Comparison of ENCODE assay signal across 8 cellular contexts in genomic region chr2:64488050-64488974, GRCh38. TPM values are rescaled to one million over a fixed set of nuclear protein-coding genes. Genes with fewer than 3 reads are reported as not detected.
A peak's percentile ranks its signal among the peaks of the same experiment; 100 is the strongest.
DNase-seq lines count a peak whose midpoint lies in the region; ATAC-seq and TF ChIP-seq lines count a peak whose summit lies in the region.

No MANE protein-coding gene starts in this region.

- H3K27me3 ChIP-seq in BE2C, result no peaks in the 10 kb centered on the region
- H3K27me3 ChIP-seq in iPS DF 6.9 (ENCODE audit: control insufficient read depth, insufficient read depth, low read length), result no peaks in the 10 kb centered on the region

- H3K9me3 ChIP-seq in BE2C, result no peaks in the 10 kb centered on the region
- H3K9me3 ChIP-seq in iPS DF 6.9 (ENCODE audit: control insufficient read depth, insufficient read depth, low read length), result no peaks in the 10 kb centered on the region

- peak; percentile 54 for DNase-seq in BE2C
- DNase-seq in M059J (ENCODE audit: low read depth), result peak; percentile 36
- DNase-seq in T1000 (lab: John Stamatoyannopoulos, UW), result peak; percentile 10
- peak; percentile 13 for DNase-seq in astrocyte of the cerebellum (ENCODE audit: low read depth)
- peak; percentile 63 for DNase-seq in iPS DF 6.9 (ENCODE audit: low read depth, low spot score)
- DNase-seq in stimulated activated CD4-positive, alpha-beta T cell treated with anti-CD3 and anti-CD28 coated beads, Interleukin-12 subunit alpha, Interleukin-12 subunit beta, amount 100 ng/mL, for 24 hours (ENCODE audit: low read depth in 2 of 2), result peak; percentile 54 to 79

- in situ Hi-C loops in astrocyte of the cerebellum (cut with HindIII; ENCODE audit: low sequenced_read_pairs), result no loop called here

- no peak overlapping the region for H3K27ac ChIP-seq in iPS DF 6.9 (ENCODE audit: low read length)

- peak; percentile 77 for TF ChIP-seq CTCF in BE2C (IDR thresholded peaks at IDR 0.05; ENCODE audit: low read depth, low read length)
- TF ChIP-seq CTCF in astrocyte of the cerebellum (IDR thresholded peaks at IDR 0.05; ENCODE audit: low read depth, low read length, missing control alignments), result peak; percentile 95

- no peaks in the 10 kb centered on the region for H3K36me3 ChIP-seq in BE2C
- no peaks in the 10 kb centered on the region for H3K36me3 ChIP-seq in iPS DF 6.9 (ENCODE audit: control insufficient read depth, insufficient read depth, low read length)

- H3K4me3 ChIP-seq in BE2C (ENCODE audit: low read depth, low read length) (no peak overlapping the region), astrocyte of the cerebellum (ENCODE audit: low read depth, low read length) (no peak overlapping the region), iPS DF 6.9 (ENCODE audit: low read length) (no peak overlapping the region)

- H3K4me1 ChIP-seq in BE2C, result no peaks in the 10 kb centered on the region
- peaks cover 1% of the 10 kb centered on the region; the same call in 1 of the 2 replicates for H3K4me1 ChIP-seq in iPS DF 6.9 (ENCODE audit: control insufficient read depth, insufficient read depth, low read length)

- no CpG with 5 or more reads among the region's 20 CpGs for WGBS in iPS DF 6.9 (ENCODE audit: insufficient coverage, insufficient read length)

- ATAC-seq in GM19035 (IDR thresholded peaks at IDR 0.05; ENCODE audit: unreplicated experiment), result peak; percentile 68
- ATAC-seq in HG02884 (IDR thresholded peaks at IDR 0.05; ENCODE audit: unreplicated experiment), result no peak

RNA-seq across cellular contexts. Expression of gene LGALSL, which starts 34.4 kb away (rescaled TPM):
- 9.6 TPM for polyA plus RNA-seq in BE2C (2012; ENCODE audit: insufficient read depth, insufficient read length, low read depth)
- total RNA-seq in M059J (2014; rRNA removed; shearing (Covaris generic)), result 0.34 and 5.0 TPM in 2 replicates

RNA-seq across cellular contexts. Expression of gene AFTPH, which starts 35.8 kb away (rescaled TPM):
- 13.8 TPM for polyA plus RNA-seq in BE2C (2012; ENCODE audit: insufficient read depth, insufficient read length, low read depth)
- 18.4 and 19.0 TPM in 2 replicates for total RNA-seq in M059J (2014; rRNA removed; shearing (Covaris generic))

Comparison
In these comparisons a context has a peak if more than half of its experiments do, and no peak if none do; other contexts are left out.
1. DNase-seq: peak in every context shown above with its lines; median percentile 66 in stimulated activated CD4-positive, alpha-beta T cell treated with anti-CD3 and anti-CD28 coated beads, Interleukin-12 subunit alpha, Interleukin-12 subunit beta, amount 100 ng/mL, for 24 hours; 63 in iPS DF 6.9; 54 in BE2C; 36 in M059J; 13 in astrocyte of the cerebellum; 10 in T1000.